Comparison of ENCODE assay signal across 15 cellular contexts in the genomic region with DNA sequence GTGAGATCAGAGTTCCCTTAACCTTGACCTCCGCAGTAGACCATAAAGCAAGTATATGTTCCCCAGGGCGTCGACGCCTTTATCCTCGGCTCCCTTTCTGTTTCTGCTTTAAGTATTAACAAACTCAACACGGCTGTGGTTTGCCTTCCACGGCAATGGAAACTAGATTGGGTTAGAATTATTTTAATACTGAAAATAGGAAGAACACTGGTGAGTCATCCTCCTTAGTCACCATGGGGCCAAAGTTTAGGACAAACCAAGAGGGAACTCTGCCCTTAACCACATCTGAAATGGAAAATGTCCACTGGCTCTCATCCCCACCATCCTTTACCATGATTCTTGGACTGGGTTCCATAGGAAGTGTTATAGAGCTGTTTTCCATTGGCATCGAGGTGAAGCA.
DNase-seq lines count a peak whose midpoint lies in the region; ATAC-seq and TF ChIP-seq lines count a peak whose summit lies in the region.
"Had no signal": no experiment of that assay in that cellular context is flagged by ENCODE, and none has a peak within 500 bp of the region (broad histone marks: within the 10 kb centered on the region; RNA-seq: fewer than 3 reads in every experiment).

No MANE protein-coding gene starts in this region.

- DNase-seq in SIG-M5 treated with dmso at 0.1 percent for 504 hours (lab: John Stamatoyannopoulos, UW; ENCODE audit: unreplicated experiment) = peak; percentile 33
- no peak for DNase-seq in SIG-M5 (lab: John Stamatoyannopoulos, UW)
- DNase-seq in PC-3 = peak; percentile 83
- peak; percentile 93 for DNase-seq in fibroblast of mammary gland (ENCODE audit: low read depth)
- DNase-seq in upper lobe of right lung = no peak
- no peak for DNase-seq in activated T-cell treated with anti-CD3 and anti-CD28 coated beads, Interleukin-2, amount 50 U/mL, for 4 hours
- DNase-seq in WTC11 (ENCODE audit: low spot score) = no peak
- DNase-seq: activated CD4-positive, alpha-beta T cell treated with anti-CD3 and anti-CD28 coated beads for 48 hours; caudate nucleus; NCI-H187; NCI-H82 had no signal

- CTCF ChIA-PET in PC-3 (lab: Charles Lee) = interaction anchor here (0.6 kb wide), 1 partner anchor 53 kb away, joined by 3 read pairs; no protein-coding TSS in a partner anchor
- CTCF ChIA-PET in WTC11 (lab: Charles Lee) = no interaction called here

- no peaks in the 10 kb centered on the region for H3K4me1 Mint-ChIP-seq in activated T-cell treated with anti-CD3 and anti-CD28 coated beads, Interleukin-2, amount 50 U/mL, for 4 hours (ENCODE audit: low read depth)
- H3K4me1 Mint-ChIP-seq in WTC11 = peaks cover 16% of the 10 kb centered on the region

- TF ChIP-seq CTCF in PC-3 (conservative IDR thresholded peaks at IDR 0.05; ENCODE audit: low read depth, low read length) (no peak), fibroblast of mammary gland (conservative IDR thresholded peaks at IDR 0.05; ENCODE audit: control insufficient read depth, insufficient read depth, low read depth, low read length) (no peak), upper lobe of right lung (IDR thresholded peaks at IDR 0.05) (no peak), WTC11 (IDR thresholded peaks at IDR 0.05) (no peak)

- no TSS peak for BruUV-seq in PC-3 (replicated peaks; lab: Mats Ljungman, UMichigan)

- H3K4me2 ChIP-seq in PC-3 (ENCODE audit: low read length) = peak overlapping the region; percentile 20; the same call in 1 of the 2 replicates

- no peaks in the 10 kb centered on the region for H3K79me2 ChIP-seq in PC-3 (ENCODE audit: low read length)

- H3K4me1 ChIP-seq in PC-3 (ENCODE audit: insufficient read depth, low read length) (peaks cover 53% of the 10 kb centered on the region), upper lobe of right lung (no peaks in the 10 kb centered on the region)

- no peaks in the 10 kb centered on the region for H3K36me3 ChIP-seq in PC-3 (ENCODE audit: low read depth, low read length)
- H3K36me3 ChIP-seq in upper lobe of right lung = no peaks in the 10 kb centered on the region
- H3K36me3 ChIP-seq: thoracic aorta had no signal

- H3K4me3 ChIP-seq in PC-3 (ENCODE audit: low read length) (no peak overlapping the region), fibroblast of mammary gland (ENCODE audit: control insufficient read depth, low read depth, low read length) (no peak overlapping the region), upper lobe of right lung (no peak overlapping the region)
- H3K4me3 ChIP-seq: thoracic aorta had no signal

- H3K36me3 Mint-ChIP-seq in activated T-cell treated with anti-CD3 and anti-CD28 coated beads, Interleukin-2, amount 50 U/mL, for 4 hours (ENCODE audit: insufficient read depth) = no peaks in the 10 kb centered on the region
- H3K36me3 Mint-ChIP-seq in WTC11 = peaks cover 2% of the 10 kb centered on the region; the same call in 1 of the 2 replicates

- H3K27me3 ChIP-seq in PC-3 (ENCODE audit: low read length) (no peaks in the 10 kb centered on the region), upper lobe of right lung (no peaks in the 10 kb centered on the region)

- peak overlapping the region; percentile 59 for H3K9ac ChIP-seq in PC-3 (ENCODE audit: low read length)

- no peaks in the 10 kb centered on the region for H3K9me3 Mint-ChIP-seq in activated T-cell treated with anti-CD3 and anti-CD28 coated beads, Interleukin-2, amount 50 U/mL, for 4 hours
- peaks cover 15% of the 10 kb centered on the region for H3K9me3 Mint-ChIP-seq in WTC11

- H3K9me2 ChIP-seq in PC-3 (replicated peaks; ENCODE audit: low read length) = no peaks in the 10 kb centered on the region

- no peak overlapping the region for H3K27ac Mint-ChIP-seq in WTC11

- intact Hi-C loops in PC-3 (cut with micrococcal nuclease) = loop anchor here (10.0 kb wide), 1 partner anchor 715 kb away; no protein-coding TSS in a partner anchor
- intact Hi-C loops in upper lobe of right lung (cut with DNase I) = no loop called here

- H3K27me3 Mint-ChIP-seq in activated T-cell treated with anti-CD3 and anti-CD28 coated beads, Interleukin-2, amount 50 U/mL, for 4 hours (ENCODE audit: low read depth) = no peaks in the 10 kb centered on the region
- H3K27me3 Mint-ChIP-seq in WTC11 (ENCODE audit: low read depth) = no peaks in the 10 kb centered on the region

- POLR2A ChIA-PET in PC-3 (lab: Charles Lee; ENCODE audit: unreplicated experiment) (no interaction called here), WTC11 (lab: Charles Lee) (no interaction called here)

- ATAC-seq in PC-3 = peak; percentile 32
- peak; percentile 80 for ATAC-seq in upper lobe of right lung
- ATAC-seq in activated T-cell treated with anti-CD3 and anti-CD28 coated beads, Interleukin-2, amount 50 U/mL, for 4 hours = no peak
- no peak for ATAC-seq in GM18498 (IDR thresholded peaks at IDR 0.05; ENCODE audit: unreplicated experiment)
- no peak for ATAC-seq in WTC11

- no peak overlapping the region for H3K4me3 Mint-ChIP-seq in activated T-cell treated with anti-CD3 and anti-CD28 coated beads, Interleukin-2, amount 50 U/mL, for 4 hours
- no peak overlapping the region for H3K4me3 Mint-ChIP-seq in WTC11
- H3K4me3 Mint-ChIP-seq: neural crest cell had no signal

- H2AFZ ChIP-seq in PC-3 (ENCODE audit: low read length) = no peak overlapping the region

- H3K27ac ChIP-seq in PC-3 (ENCODE audit: low read length) (peak overlapping the region; percentile 85), upper lobe of right lung (no peak overlapping the region)
- H3K27ac ChIP-seq: 22Rv1, thoracic aorta had no signal

- no peaks in the 10 kb centered on the region for H4K20me1 ChIP-seq in PC-3 (ENCODE audit: low read length)

- H3K9me3 ChIP-seq in PC-3 (ENCODE audit: low read length) (no peaks in the 10 kb centered on the region), upper lobe of right lung (no peaks in the 10 kb centered on the region)
- H3K9me3 ChIP-seq: thoracic aorta had no signal

- H3F3A ChIP-seq in PC-3 (ENCODE audit: low read length, unreplicated experiment) = no peaks in the 10 kb centered on the region

TF ChIP-seq in WTC11, 78 proteins besides CTCF, POLR2A, EP300 and RAD21 (continues in another document):
- TF ChIP-seq MAX (CRISPR knock-in tag; IDR thresholded peaks at IDR 0.05) (no peak), TP53 (CRISPR knock-in tag; IDR thresholded peaks at IDR 0.05) (no peak), ELF4 (CRISPR knock-in tag; IDR thresholded peaks at IDR 0.05; ENCODE audit: low read depth) (no peak), AFF4 (CRISPR knock-in tag; IDR thresholded peaks at IDR 0.05; ENCODE audit: borderline replicate concordance) (no peak)
- TF ChIP-seq, protein P1, sequence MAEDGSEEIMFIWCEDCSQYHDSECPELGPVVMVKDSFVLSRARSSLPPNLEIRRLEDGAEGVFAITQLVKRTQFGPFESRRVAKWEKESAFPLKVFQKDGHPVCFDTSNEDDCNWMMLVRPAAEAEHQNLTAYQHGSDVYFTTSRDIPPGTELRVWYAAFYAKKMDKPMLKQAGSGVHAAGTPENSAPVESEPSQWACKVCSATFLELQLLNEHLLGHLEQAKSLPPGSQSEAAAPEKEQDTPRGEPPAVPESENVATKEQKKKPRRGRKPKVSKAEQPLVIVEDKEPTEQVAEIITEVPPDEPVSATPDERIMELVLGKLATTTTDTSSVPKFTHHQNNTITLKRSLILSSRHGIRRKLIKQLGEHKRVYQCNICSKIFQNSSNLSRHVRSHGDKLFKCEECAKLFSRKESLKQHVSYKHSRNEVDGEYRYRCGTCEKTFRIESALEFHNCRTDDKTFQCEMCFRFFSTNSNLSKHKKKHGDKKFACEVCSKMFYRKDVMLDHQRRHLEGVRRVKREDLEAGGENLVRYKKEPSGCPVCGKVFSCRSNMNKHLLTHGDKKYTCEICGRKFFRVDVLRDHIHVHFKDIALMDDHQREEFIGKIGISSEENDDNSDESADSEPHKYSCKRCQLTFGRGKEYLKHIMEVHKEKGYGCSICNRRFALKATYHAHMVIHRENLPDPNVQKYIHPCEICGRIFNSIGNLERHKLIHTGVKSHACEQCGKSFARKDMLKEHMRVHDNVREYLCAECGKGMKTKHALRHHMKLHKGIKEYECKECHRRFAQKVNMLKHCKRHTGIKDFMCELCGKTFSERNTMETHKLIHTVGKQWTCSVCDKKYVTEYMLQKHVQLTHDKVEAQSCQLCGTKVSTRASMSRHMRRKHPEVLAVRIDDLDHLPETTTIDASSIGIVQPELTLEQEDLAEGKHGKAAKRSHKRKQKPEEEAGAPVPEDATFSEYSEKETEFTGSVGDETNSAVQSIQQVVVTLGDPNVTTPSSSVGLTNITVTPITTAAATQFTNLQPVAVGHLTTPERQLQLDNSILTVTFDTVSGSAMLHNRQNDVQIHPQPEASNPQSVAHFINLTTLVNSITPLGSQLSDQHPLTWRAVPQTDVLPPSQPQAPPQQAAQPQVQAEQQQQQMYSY (CRISPR knock-in tag; IDR thresholded peaks at IDR 0.05) = no peak

Comparison
In these comparisons a context has a peak if more than half of its experiments do, and no peak if none do; other contexts are left out.
1. DNase-seq: peak in SIG-M5 treated with dmso at 0.1 percent for 504 hours (single experiment), PC-3 (single experiment) and fibroblast of mammary gland (single experiment); none in SIG-M5 (single experiment), upper lobe of right lung (single experiment), activated T-cell treated with anti-CD3 and anti-CD28 coated beads, Interleukin-2, amount 50 U/mL, for 4 hours (single experiment) and WTC11 (single experiment).
2. ATAC-seq: peak in PC-3 (single experiment) and upper lobe of right lung (single experiment); none in activated T-cell treated with anti-CD3 and anti-CD28 coated beads, Interleukin-2, amount 50 U/mL, for 4 hours (0 of 2), GM18498 (single experiment) and WTC11 (single experiment).